ENCODE assay signal across 27 cellular contexts in genomic region chrX:49951524-49952193, GRCh38. TPM values are rescaled to one million over a fixed set of nuclear protein-coding genes. Genes with fewer than 3 reads are reported as not detected.
DNase-seq lines count a peak whose midpoint lies in the region; ATAC-seq, FAIRE-seq and TF ChIP-seq lines count a peak whose summit lies in the region.
"Had no signal": no experiment of that assay in that cellular context is flagged by ENCODE, and none has a peak within 500 bp of the region (broad histone marks: within the 10 kb centered on the region; RNA-seq: fewer than 3 reads in every experiment).

No MANE protein-coding gene starts in this region.

- H3K4me1 ChIP-seq in astrocyte (ENCODE audit: insufficient read depth, low read length): no peaks in the 10 kb centered on the region
- H3K4me1 ChIP-seq: A549, BLaER1, gastroesophageal sphincter, stomach, thyroid gland had no signal

- H3K9me3 ChIP-seq in astrocyte (ENCODE audit: insufficient read depth, low read depth, low read length): no peaks in the 10 kb centered on the region
- H3K9me3 ChIP-seq: A549, BLaER1, gastroesophageal sphincter, stomach, thyroid gland had no signal

- TF ChIP-seq CTCF in astrocyte (IDR thresholded peaks at IDR 0.05; ENCODE audit: insufficient read depth, low read depth, low read length) (no peak), foreskin fibroblast (IDR thresholded peaks at IDR 0.05; ENCODE audit: low read depth, low read length) (no peak)

- H3K9me3 Mint-ChIP-seq in astrocyte (ENCODE audit: unreplicated experiment): no peaks in the 10 kb centered on the region
- H3K9me3 Mint-ChIP-seq: activated CD4-positive, alpha-beta T cell treated with anti-CD3 and anti-CD28 coated beads, Interleukin-2, amount 10 ng/mL, durations not matched to agents 24 days and 14 days; activated naive CD8-positive, alpha-beta T cell treated with anti-CD3 and anti-CD28 coated beads, Interleukin-2, amount 50 U/mL, for 24 hours; activated T-cell treated with anti-CD3 and anti-CD28 coated beads, Interleukin-2, amount 50 U/mL, for 24 hours; natural killer cell had no signal

- H3K36me3 Mint-ChIP-seq in astrocyte (ENCODE audit: low read depth, unreplicated experiment): no peaks in the 10 kb centered on the region
- H3K36me3 Mint-ChIP-seq: natural killer cell had no signal

- H3K36me3 ChIP-seq in astrocyte (ENCODE audit: insufficient read depth, low read length): no peaks in the 10 kb centered on the region
- H3K36me3 ChIP-seq: BLaER1, brain microvascular endothelial cell, gastroesophageal sphincter, stomach, thyroid gland had no signal

- H3K27me3 ChIP-seq in astrocyte (ENCODE audit: insufficient read depth, low read length): no peaks in the 10 kb centered on the region
- H3K27me3 ChIP-seq: brain microvascular endothelial cell, gastroesophageal sphincter, stomach, thyroid gland had no signal

- no peaks in the 10 kb centered on the region for H4K20me1 ChIP-seq in astrocyte (ENCODE audit: insufficient read depth, low read length)
- H4K20me1 ChIP-seq: BLaER1 had no signal

- no peak overlapping the region for H3K27ac ChIP-seq in astrocyte (ENCODE audit: low read depth, low read length)
- H3K27ac ChIP-seq: A549, BLaER1, brain microvascular endothelial cell, gastroesophageal sphincter, KMS-11, stomach, thyroid gland had no signal

- no peaks in the 10 kb centered on the region for H3K4me1 Mint-ChIP-seq in astrocyte (ENCODE audit: low read depth, unreplicated experiment)
- H3K4me1 Mint-ChIP-seq: natural killer cell had no signal

- no peak overlapping the region for H3K4me2 ChIP-seq in astrocyte (ENCODE audit: low read length)
- H3K4me2 ChIP-seq: A549, BLaER1, KMS-11 had no signal

- intact Hi-C loops in left ventricle myocardium superior (cut with micrococcal nuclease): no loop called here
- intact Hi-C loops in left cardiac atrium (cut with DNase I): no loop called here
- intact Hi-C loops in posterior cingulate gyrus (cut with DNase I): no loop called here

- H3K27me3 Mint-ChIP-seq in astrocyte (ENCODE audit: low read depth, unreplicated experiment): no peaks in the 10 kb centered on the region
- H3K27me3 Mint-ChIP-seq: activated CD4-positive, alpha-beta T cell treated with anti-CD3 and anti-CD28 coated beads, Interleukin-2, amount 10 ng/mL, durations not matched to agents 24 days and 14 days; activated naive CD8-positive, alpha-beta T cell treated with anti-CD3 and anti-CD28 coated beads, Interleukin-2, amount 50 U/mL, for 24 hours had no signal

- DNase-seq in left ventricle myocardium superior (no peak), left cardiac atrium (no peak), astrocyte (ENCODE audit: low read depth) (peak; percentile 36), foreskin fibroblast (peak; percentile 10 to 52), HuH-7.5 (ENCODE audit: low spot score) (no peak), posterior cingulate gyrus (no peak)
- DNase-seq: activated CD4-positive, alpha-beta T cell treated with anti-CD3 and anti-CD28 coated beads, Interleukin-2, amount 10 ng/mL, durations not matched to agents 24 days and 14 days; activated gamma-delta T cell treated with Interleukin-2 at 50 U/mL for 16 hours; activated naive CD8-positive, alpha-beta T cell treated with anti-CD3 and anti-CD28 coated beads, Interleukin-2, amount 50 U/mL, for 24 hours; activated T-cell treated with anti-CD3 and anti-CD28 coated beads, Interleukin-2, amount 50 U/mL, for 24 hours; brain microvascular endothelial cell; effector CD8-positive, alpha-beta T cell; H9; islet precursor cell; natural killer cell; NCI-H1417 treated with DMSO at 0.1 percent for 48 hours; NCI-H2107; NCI-H510A; small intestine; stomach; thyroid gland had no signal

- H3K27ac Mint-ChIP-seq in astrocyte (ENCODE audit: unreplicated experiment): no peak overlapping the region
- H3K27ac Mint-ChIP-seq: activated CD4-positive, alpha-beta T cell treated with anti-CD3 and anti-CD28 coated beads, Interleukin-2, amount 10 ng/mL, durations not matched to agents 24 days and 14 days; activated naive CD8-positive, alpha-beta T cell treated with anti-CD3 and anti-CD28 coated beads, Interleukin-2, amount 50 U/mL, for 24 hours; activated T-cell treated with anti-CD3 and anti-CD28 coated beads, Interleukin-2, amount 50 U/mL, for 24 hours; H9; natural killer cell had no signal

- H3K9ac ChIP-seq in astrocyte (ENCODE audit: low read length): no peak overlapping the region
- H3K9ac ChIP-seq: BLaER1, KMS-11 had no signal

- FAIRE-seq in astrocyte (lab: Jason Lieb, UNC): peak; percentile 78
- FAIRE-seq: A549, small intestine had no signal

- no peak overlapping the region for H2AFZ ChIP-seq in astrocyte (ENCODE audit: low read depth, low read length)

- H3K79me2 ChIP-seq in astrocyte (ENCODE audit: insufficient read depth, low read length): no peaks in the 10 kb centered on the region

- H3K4me3 Mint-ChIP-seq in astrocyte (ENCODE audit: unreplicated experiment): no peak overlapping the region
- H3K4me3 Mint-ChIP-seq: activated CD4-positive, alpha-beta T cell treated with anti-CD3 and anti-CD28 coated beads, Interleukin-2, amount 10 ng/mL, durations not matched to agents 24 days and 14 days; activated naive CD8-positive, alpha-beta T cell treated with anti-CD3 and anti-CD28 coated beads, Interleukin-2, amount 50 U/mL, for 24 hours; activated T-cell treated with anti-CD3 and anti-CD28 coated beads, Interleukin-2, amount 50 U/mL, for 24 hours; H9; natural killer cell had no signal

- ATAC-seq in left ventricle myocardium superior (peak; percentile 43), left cardiac atrium (no peak), HG02884 (IDR thresholded peaks at IDR 0.05; ENCODE audit: unreplicated experiment) (no peak), HG02610 (IDR thresholded peaks at IDR 0.05; ENCODE audit: unreplicated experiment) (no peak)
- ATAC-seq: A549; activated naive CD8-positive, alpha-beta T cell treated with anti-CD3 and anti-CD28 coated beads, Interleukin-2, amount 50 U/mL, for 24 hours; gastroesophageal sphincter; natural killer cell had no signal

- H3K4me3 ChIP-seq in astrocyte (ENCODE audit: insufficient read depth, low read depth, low read length) (no peak overlapping the region), foreskin fibroblast (ENCODE audit: low read depth in 1 of 2, low read length in 2 of 2) (no peak overlapping the region)
- H3K4me3 ChIP-seq: A549, BLaER1, gastroesophageal sphincter, stomach, thyroid gland had no signal

RNA-seq across cellular contexts. Expression of gene CLCN5, which starts 29.3 kb away (rescaled TPM):
- total RNA-seq in left ventricle myocardium superior (2.3 TPM), left cardiac atrium (1 to 10 TPM; 1.9 to 3.6 TPM), astrocyte (14.4 and 16.7 TPM in 2 replicates)

Comparison
In these comparisons a context has a peak if more than half of its experiments do, and no peak if none do; other contexts are left out.
1. DNase-seq: peak in astrocyte (single experiment) and foreskin fibroblast (2 of 2); none in left ventricle myocardium superior (single experiment), left cardiac atrium (single experiment), HuH-7.5 (single experiment) and posterior cingulate gyrus (0 of 10).